8 cellular contexts compared by ENCODE assay signal in genomic region chr3:153595186-153595815, GRCh38.
A peak's percentile ranks its signal among the peaks of the same experiment; 100 is the strongest.
DNase-seq lines count a peak whose midpoint lies in the region; ATAC-seq and TF ChIP-seq lines count a peak whose summit lies in the region.

No MANE protein-coding gene starts in this region.

- H3K4me1 ChIP-seq in colonic mucosa (no peaks in the 10 kb centered on the region), aorta (ENCODE audit: control insufficient read depth in 1 of 2, insufficient read depth in 2 of 2, low read length in 2 of 2) (no peaks in the 10 kb centered on the region)

- TF ChIP-seq CTCF in colonic mucosa (IDR thresholded peaks at IDR 0.05) (peak; percentile 40), nephron progenitor cell (IDR thresholded peaks at IDR 0.05) (peak; percentile 52)

- H3K4me3 Mint-ChIP-seq in nephron progenitor cell = no peak overlapping the region

- no peaks in the 10 kb centered on the region for H3K36me3 Mint-ChIP-seq in nephron progenitor cell (ENCODE audit: low read depth)

- no peaks in the 10 kb centered on the region for H3K36me3 ChIP-seq in colonic mucosa
- no peaks in the 10 kb centered on the region for H3K36me3 ChIP-seq in aorta (ENCODE audit: control insufficient read depth in 1 of 2, insufficient read depth in 2 of 2, low read length in 1 of 2)

- H3K27ac ChIP-seq in colonic mucosa = no peak overlapping the region
- H3K27ac ChIP-seq in aorta (ENCODE audit: low read depth in 1 of 2, low read length in 2 of 2) = no peak overlapping the region

- no peak overlapping the region for H3K9ac ChIP-seq in colonic mucosa (ENCODE audit: low read depth in 2 of 2, low read length in 2 of 2)

- H3K4me1 Mint-ChIP-seq in nephron progenitor cell = no peaks in the 10 kb centered on the region

- intact Hi-C loops in colonic mucosa (cut with DNase I) (loop anchor here (10.0 kb wide), 3 partner anchors 170 to 550 kb away; no protein-coding TSS in a partner anchor), aorta (cut with DNase I) (loop anchor here (2.0 to 5.0 kb wide), 3 partner anchors 552 to 568 kb away; no protein-coding TSS in a partner anchor)

- H3K9me3 Mint-ChIP-seq in nephron progenitor cell = no peaks in the 10 kb centered on the region

- ATAC-seq in GM18511 (IDR thresholded peaks at IDR 0.05; ENCODE audit: unreplicated experiment) (peak; percentile 63), aorta (ENCODE audit: low FRiP score) (no peak), HG03439 (IDR thresholded peaks at IDR 0.05; ENCODE audit: unreplicated experiment) (no peak)

- DNase-seq in AG08395 (ENCODE audit: low spot score) (peak; percentile 35), NCI-H524 treated with DMSO at 0.1 percent for 48 hours (lab: John Stamatoyannopoulos, UW) (peak; percentile 9), colonic mucosa (no peak), nephron progenitor cell (no peak), aorta (no peak), SHP77 treated with DMSO at 0.1 percent for 48 hours (lab: John Stamatoyannopoulos, UW) (no peak)

- peaks cover 6% of the 10 kb centered on the region for H3K27me3 Mint-ChIP-seq in nephron progenitor cell (ENCODE audit: low read depth, poor library complexity)

- no peak overlapping the region for H3K27ac Mint-ChIP-seq in nephron progenitor cell

- H3K27me3 ChIP-seq in colonic mucosa (no peaks in the 10 kb centered on the region), aorta (ENCODE audit: control insufficient read depth in 1 of 2, insufficient read depth in 2 of 2, low read length in 1 of 2) (no peaks in the 10 kb centered on the region)

- H3K4me3 ChIP-seq in colonic mucosa (no peak overlapping the region), aorta (ENCODE audit: low read length in 2 of 2) (no peak overlapping the region)

- no peaks in the 10 kb centered on the region for H3K9me3 ChIP-seq in colonic mucosa
- no peaks in the 10 kb centered on the region for H3K9me3 ChIP-seq in aorta (ENCODE audit: control insufficient read depth, low read length)

Comparison
In these comparisons a context has a peak if more than half of its experiments do, and no peak if none do; other contexts are left out.
1. DNase-seq: peak in AG08395 (single experiment) and NCI-H524 treated with DMSO at 0.1 percent for 48 hours (single experiment); none in colonic mucosa (single experiment), nephron progenitor cell (single experiment), aorta (0 of 2) and SHP77 treated with DMSO at 0.1 percent for 48 hours (single experiment).